In the genomic region with DNA sequence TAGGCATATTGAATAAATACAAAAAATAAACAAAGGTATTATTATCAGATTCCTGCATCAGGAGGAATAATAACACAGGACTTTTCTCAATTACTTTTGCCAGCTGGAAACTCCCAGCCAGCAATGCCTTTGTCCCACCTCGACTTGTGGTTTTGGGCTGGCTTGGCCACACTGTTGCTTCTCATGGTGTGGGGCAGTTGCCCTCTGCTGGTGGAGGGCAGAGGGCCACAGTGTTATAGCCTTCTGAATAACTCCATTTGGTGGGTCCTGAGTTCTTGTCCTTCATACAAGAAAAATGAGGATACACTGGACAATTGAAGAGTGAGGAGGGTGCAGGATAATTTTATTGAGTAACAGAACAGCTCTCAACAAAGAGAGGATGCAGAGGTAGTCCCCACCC, we compare ENCODE assay signal across 2 cellular contexts.
TF ChIP-seq lines count a peak whose summit lies in the region.

No MANE protein-coding gene starts in this region.

TF ChIP-seq in GM23338, 12 proteins besides CTCF, POLR2A, EP300 and RAD21 (continued from another document):
- TF ChIP-seq, protein P1, sequence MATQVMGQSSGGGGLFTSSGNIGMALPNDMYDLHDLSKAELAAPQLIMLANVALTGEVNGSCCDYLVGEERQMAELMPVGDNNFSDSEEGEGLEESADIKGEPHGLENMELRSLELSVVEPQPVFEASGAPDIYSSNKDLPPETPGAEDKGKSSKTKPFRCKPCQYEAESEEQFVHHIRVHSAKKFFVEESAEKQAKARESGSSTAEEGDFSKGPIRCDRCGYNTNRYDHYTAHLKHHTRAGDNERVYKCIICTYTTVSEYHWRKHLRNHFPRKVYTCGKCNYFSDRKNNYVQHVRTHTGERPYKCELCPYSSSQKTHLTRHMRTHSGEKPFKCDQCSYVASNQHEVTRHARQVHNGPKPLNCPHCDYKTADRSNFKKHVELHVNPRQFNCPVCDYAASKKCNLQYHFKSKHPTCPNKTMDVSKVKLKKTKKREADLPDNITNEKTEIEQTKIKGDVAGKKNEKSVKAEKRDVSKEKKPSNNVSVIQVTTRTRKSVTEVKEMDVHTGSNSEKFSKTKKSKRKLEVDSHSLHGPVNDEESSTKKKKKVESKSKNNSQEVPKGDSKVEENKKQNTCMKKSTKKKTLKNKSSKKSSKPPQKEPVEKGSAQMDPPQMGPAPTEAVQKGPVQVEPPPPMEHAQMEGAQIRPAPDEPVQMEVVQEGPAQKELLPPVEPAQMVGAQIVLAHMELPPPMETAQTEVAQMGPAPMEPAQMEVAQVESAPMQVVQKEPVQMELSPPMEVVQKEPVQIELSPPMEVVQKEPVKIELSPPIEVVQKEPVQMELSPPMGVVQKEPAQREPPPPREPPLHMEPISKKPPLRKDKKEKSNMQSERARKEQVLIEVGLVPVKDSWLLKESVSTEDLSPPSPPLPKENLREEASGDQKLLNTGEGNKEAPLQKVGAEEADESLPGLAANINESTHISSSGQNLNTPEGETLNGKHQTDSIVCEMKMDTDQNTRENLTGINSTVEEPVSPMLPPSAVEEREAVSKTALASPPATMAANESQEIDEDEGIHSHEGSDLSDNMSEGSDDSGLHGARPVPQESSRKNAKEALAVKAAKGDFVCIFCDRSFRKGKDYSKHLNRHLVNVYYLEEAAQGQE (IDR thresholded peaks at IDR 0.05; ENCODE audit: unreplicated experiment), result no peak
- no peak for TF ChIP-seq CREB1 (CRISPR knock-in tag; IDR thresholded peaks at IDR 0.05; ENCODE audit: low read depth)

TF ChIP-seq in GM12878, 131 proteins besides CTCF, POLR2A, EP300 and RAD21 (continued from another document):
- TF ChIP-seq SMC3 (IDR thresholded peaks at IDR 0.05; ENCODE audit: borderline replicate concordance, low read length) (no peak), ETV6 (conservative IDR thresholded peaks at IDR 0.05 in 1 of 2, IDR thresholded peaks at IDR 0.05 in 1 of 2; ENCODE audit: borderline replicate concordance in 1 of 2, low read depth in 1 of 2) (no peak), NR2F1 (conservative IDR thresholded peaks at IDR 0.05) (no peak), MEF2B (IDR thresholded peaks at IDR 0.05; ENCODE audit: partially characterized antibody, poor library complexity, severe bottlenecking) (no peak)
